Comparison of ENCODE assay signal across 23 cellular contexts in genomic region chr4:112855058-112855457, GRCh38.
DNase-seq lines count a peak whose midpoint lies in the region; ATAC-seq and TF ChIP-seq lines count a peak whose summit lies in the region.
"Had no signal": no experiment of that assay in that cellular context is flagged by ENCODE, and none has a peak within 500 bp of the region (broad histone marks: within the 10 kb centered on the region; RNA-seq: fewer than 3 reads in every experiment).

No MANE protein-coding gene starts in this region.

- H3K4me1 Mint-ChIP-seq in T-cell = no peaks in the 10 kb centered on the region
- H3K4me1 Mint-ChIP-seq: activated naive CD4-positive, alpha-beta T cell treated with anti-CD3 and anti-CD28 coated beads, Interleukin-2, amount 50 U/mL, for 24 hours; IgD-negative memory B cell; stimulated activated effector memory CD8-positive, alpha-beta T cell treated with anti-CD3 and anti-CD28 coated beads, Interleukin-12 subunit alpha, Interleukin-12 subunit beta, amount 100 ng/mL, for 72 hours had no signal

- no peak overlapping the region for H3K4me3 Mint-ChIP-seq in T-cell
- H3K4me3 Mint-ChIP-seq: activated naive CD4-positive, alpha-beta T cell treated with anti-CD3 and anti-CD28 coated beads, Interleukin-2, amount 50 U/mL, for 24 hours; activated T-helper 1 cell treated with anti-CD3 and anti-CD28 coated beads, Interleukin-12 subunit alpha, Interleukin-12 subunit beta, Interleukin-2, Interleukin-4 antibody, amounts not matched to agents 30 ng/mL and 10 ng/mL and 1 ng/mL, durations not matched to agents 14 hours and 24 hours and 36 hours; IgD-negative memory B cell; stimulated activated effector memory CD8-positive, alpha-beta T cell treated with anti-CD3 and anti-CD28 coated beads, Interleukin-12 subunit alpha, Interleukin-12 subunit beta, amount 100 ng/mL, for 72 hours; WTC11 had no signal

- DNase-seq in NCI-H69 (lab: John Stamatoyannopoulos, UW) (peak; percentile 77), choroid plexus epithelial cell (ENCODE audit: low read depth) (peak; percentile 6), right cardiac atrium (no peak), sigmoid colon (no peak), AG08396 (ENCODE audit: low spot score) (no peak), T-cell (no peak), activated gamma-delta T cell treated with Interleukin-2 at 50 U/mL for 16 hours (no peak)
- DNase-seq: activated CD4-positive, alpha-beta T cell treated with anti-CD3 and anti-CD28 coated beads, Interleukin-2, amount 50 U/mL, for 1 hour; central memory CD4-positive, alpha-beta T cell; mammary epithelial cell; NCI-H1092; NCI-H187; NCI-H2171 treated with DMSO at 0.1 percent for 48 hours; NCI-H526; spleen; stimulated activated CD4-positive, alpha-beta T cell treated with anti-CD3 and anti-CD28 coated beads, Interleukin-2, amount 100 ng/mL, for 48 hours; T1000 had no signal

- H3K9me3 ChIP-seq in right cardiac atrium (ENCODE audit: control insufficient read depth, low read length) (no peaks in the 10 kb centered on the region), sigmoid colon (no peaks in the 10 kb centered on the region)
- H3K9me3 ChIP-seq: spleen had no signal

- no peaks in the 10 kb centered on the region for H3K36me3 ChIP-seq in sigmoid colon
- H3K36me3 ChIP-seq: spleen had no signal

- H3K4me3 ChIP-seq in choroid plexus epithelial cell (ENCODE audit: low read depth, low read length) (no peak overlapping the region), right cardiac atrium (ENCODE audit: low read length) (no peak overlapping the region), sigmoid colon (no peak overlapping the region)
- H3K4me3 ChIP-seq: spleen had no signal

- CTCF ChIA-PET in T-cell (lab: Charles Lee) = no interaction called here

- no peaks in the 10 kb centered on the region for H3K36me3 Mint-ChIP-seq in T-cell
- H3K36me3 Mint-ChIP-seq: activated naive CD4-positive, alpha-beta T cell treated with anti-CD3 and anti-CD28 coated beads, Interleukin-2, amount 50 U/mL, for 24 hours; IgD-negative memory B cell; stimulated activated effector memory CD8-positive, alpha-beta T cell treated with anti-CD3 and anti-CD28 coated beads, Interleukin-12 subunit alpha, Interleukin-12 subunit beta, amount 100 ng/mL, for 72 hours had no signal

- no peak for TF ChIP-seq EP300 in sigmoid colon (IDR thresholded peaks at IDR 0.05)

- intact Hi-C loops in right cardiac atrium (cut with DNase I) = no loop called here
- intact Hi-C loops in sigmoid colon (cut with DNase I) = loop anchor here (5.0 kb wide), 2 partner anchors 42 to 72 kb away; no protein-coding TSS in a partner anchor

- H3K27ac ChIP-seq in right cardiac atrium (ENCODE audit: low read length) (no peak overlapping the region), sigmoid colon (peak overlapping the region; percentile 32 to 70 (median 56))
- H3K27ac ChIP-seq: epithelial cell of prostate, spleen had no signal

- no peaks in the 10 kb centered on the region for H3K27me3 ChIP-seq in right cardiac atrium (ENCODE audit: control insufficient read depth, insufficient read depth)
- no peaks in the 10 kb centered on the region for H3K27me3 ChIP-seq in sigmoid colon

- TF ChIP-seq POLR2A in sigmoid colon (IDR thresholded peaks at IDR 0.05) = no peak

- WGBS in right cardiac atrium = 46% methylated on average over 3 of the region's 3 CpGs
- 25 to 61% methylated on average over 3 of the region's 3 CpGs for WGBS in sigmoid colon, 2 donors

- H3K27me3 Mint-ChIP-seq in T-cell = peaks cover 5 to 13% of the 10 kb centered on the region in 2 donors

- ATAC-seq in right cardiac atrium (peak; percentile 59 to 71), T-cell (replicated peaks in 1 of 4) (no peak)

- no peak for TF ChIP-seq CTCF in choroid plexus epithelial cell (conservative IDR thresholded peaks at IDR 0.05; ENCODE audit: low read depth, low read length)
- peak in 1 of 4 experiments; percentile 16 for TF ChIP-seq CTCF in sigmoid colon (IDR thresholded peaks at IDR 0.05)

- H3K27ac Mint-ChIP-seq in T-cell = no peak overlapping the region
- H3K27ac Mint-ChIP-seq: activated naive CD4-positive, alpha-beta T cell treated with anti-CD3 and anti-CD28 coated beads, Interleukin-2, amount 50 U/mL, for 24 hours; activated T-helper 1 cell treated with anti-CD3 and anti-CD28 coated beads, Interleukin-12 subunit alpha, Interleukin-12 subunit beta, Interleukin-2, Interleukin-4 antibody, amounts not matched to agents 30 ng/mL and 10 ng/mL and 1 ng/mL, durations not matched to agents 14 hours and 24 hours and 36 hours; IgD-negative memory B cell; stimulated activated effector memory CD8-positive, alpha-beta T cell treated with anti-CD3 and anti-CD28 coated beads, Interleukin-12 subunit alpha, Interleukin-12 subunit beta, amount 100 ng/mL, for 72 hours had no signal

- POLR2A ChIA-PET in T-cell (lab: Charles Lee) = no interaction called here

- H3K9me3 Mint-ChIP-seq in T-cell = peaks cover 0 to 3% (median 0%) of the 10 kb centered on the region in 3 donors
- H3K9me3 Mint-ChIP-seq: activated naive CD4-positive, alpha-beta T cell treated with anti-CD3 and anti-CD28 coated beads, Interleukin-2, amount 50 U/mL, for 24 hours; activated T-helper 1 cell treated with anti-CD3 and anti-CD28 coated beads, Interleukin-12 subunit alpha, Interleukin-12 subunit beta, Interleukin-2, Interleukin-4 antibody, amounts not matched to agents 30 ng/mL and 10 ng/mL and 1 ng/mL, durations not matched to agents 14 hours and 24 hours and 36 hours; stimulated activated effector memory CD8-positive, alpha-beta T cell treated with anti-CD3 and anti-CD28 coated beads, Interleukin-12 subunit alpha, Interleukin-12 subunit beta, amount 100 ng/mL, for 72 hours had no signal

- H3K4me1 ChIP-seq in right cardiac atrium (ENCODE audit: control insufficient read depth, insufficient read depth, low read length) (no peaks in the 10 kb centered on the region), sigmoid colon (peaks cover 0 to 55% (median 31%) of the 10 kb centered on the region in 4 donors)
- H3K4me1 ChIP-seq: spleen had no signal

Comparison
In these comparisons a context has a peak if more than half of its experiments do, and no peak if none do; other contexts are left out.
1. DNase-seq: peak in NCI-H69 (single experiment) and choroid plexus epithelial cell (single experiment); none in right cardiac atrium (0 of 3), sigmoid colon (single experiment), AG08396 (single experiment), T-cell (0 of 34) and activated gamma-delta T cell treated with Interleukin-2 at 50 U/mL for 16 hours (single experiment).
2. ATAC-seq: peak in right cardiac atrium (2 of 2); none in T-cell (0 of 4).